ENCODE assay signal across 20 cellular contexts in genomic region chr7:151071032-151071866, GRCh38.
"Had no signal": no experiment of that assay in that cellular context is flagged by ENCODE, and none has a peak within 500 bp of the region (broad histone marks: within the 10 kb centered on the region; RNA-seq: fewer than 3 reads in every experiment).

No MANE protein-coding gene starts in this region.

- H3K36me3 ChIP-seq: MG63 had no signal

- H3K9me3 ChIP-seq: MG63, SJCRH30 had no signal

- DNase-seq: Karpas-422, KG1, MG63, NCI-H1092 treated with DMSO at 0.1 percent for 48 hours, NCI-H1436, NCI-H187, NCI-H2029, NCI-H2081 treated with DMSO at 0.1 percent for 48 hours, NCI-H2171, NCI-H226, NCI-H446, NCI-H510A, NCI-H524 treated with DMSO at 0.1 percent for 48 hours, NCI-H69, NCI-H774, RPMI8226, SHP77 treated with DMSO at 0.1 percent for 48 hours, SJCRH30 had no signal

- H3K27ac ChIP-seq: SJCRH30 had no signal

- FAIRE-seq: RCC 7860 had no signal

- H3K4me3 ChIP-seq: MG63, SJCRH30 had no signal

- H3K27me3 ChIP-seq: MG63, SJCRH30 had no signal

- ATAC-seq: SK-N-SH treated with all-trans-retinoic acid at 6 μM for 48 hours had no signal
